1 cellular context compared by ENCODE assay signal in genomic region chr1:154154053-154154452, GRCh38.
TF ChIP-seq lines count a peak whose summit lies in the region.

No MANE protein-coding gene starts in this region.

TF ChIP-seq in WTC11, 78 proteins besides CTCF, POLR2A, EP300 and RAD21 (continued from another document):
- TF ChIP-seq ZNF425 (CRISPR knock-in tag; conservative IDR thresholded peaks at IDR 0.05) = no peak
- no peak for TF ChIP-seq FOXP4 (CRISPR knock-in tag; IDR thresholded peaks at IDR 0.05)
- TF ChIP-seq ZMAT4 (CRISPR knock-in tag; IDR thresholded peaks at IDR 0.05) = no peak
